Comparison of ENCODE assay signal across 2 cellular contexts in genomic region chr16:81473066-81473488, GRCh38.
TF ChIP-seq lines count a peak whose summit lies in the region.

No MANE protein-coding gene starts in this region.

TF ChIP-seq in PFSK-1, 5 proteins besides CTCF, POLR2A, EP300 and RAD21 (continued from another document):
- TF ChIP-seq POLR2AphosphoS5 (IDR thresholded peaks at IDR 0.05; ENCODE audit: low read depth, low read length) (no peak), TAF1 (IDR thresholded peaks at IDR 0.05; ENCODE audit: borderline replicate concordance, insufficient read depth, low read length) (no peak), FOXP2 (optimal IDR thresholded peaks at IDR 0.05; ENCODE audit: borderline replicate concordance, extremely low read depth, extremely low read length, insufficient read depth) (no peak)
- TF ChIP-seq, protein P1, sequence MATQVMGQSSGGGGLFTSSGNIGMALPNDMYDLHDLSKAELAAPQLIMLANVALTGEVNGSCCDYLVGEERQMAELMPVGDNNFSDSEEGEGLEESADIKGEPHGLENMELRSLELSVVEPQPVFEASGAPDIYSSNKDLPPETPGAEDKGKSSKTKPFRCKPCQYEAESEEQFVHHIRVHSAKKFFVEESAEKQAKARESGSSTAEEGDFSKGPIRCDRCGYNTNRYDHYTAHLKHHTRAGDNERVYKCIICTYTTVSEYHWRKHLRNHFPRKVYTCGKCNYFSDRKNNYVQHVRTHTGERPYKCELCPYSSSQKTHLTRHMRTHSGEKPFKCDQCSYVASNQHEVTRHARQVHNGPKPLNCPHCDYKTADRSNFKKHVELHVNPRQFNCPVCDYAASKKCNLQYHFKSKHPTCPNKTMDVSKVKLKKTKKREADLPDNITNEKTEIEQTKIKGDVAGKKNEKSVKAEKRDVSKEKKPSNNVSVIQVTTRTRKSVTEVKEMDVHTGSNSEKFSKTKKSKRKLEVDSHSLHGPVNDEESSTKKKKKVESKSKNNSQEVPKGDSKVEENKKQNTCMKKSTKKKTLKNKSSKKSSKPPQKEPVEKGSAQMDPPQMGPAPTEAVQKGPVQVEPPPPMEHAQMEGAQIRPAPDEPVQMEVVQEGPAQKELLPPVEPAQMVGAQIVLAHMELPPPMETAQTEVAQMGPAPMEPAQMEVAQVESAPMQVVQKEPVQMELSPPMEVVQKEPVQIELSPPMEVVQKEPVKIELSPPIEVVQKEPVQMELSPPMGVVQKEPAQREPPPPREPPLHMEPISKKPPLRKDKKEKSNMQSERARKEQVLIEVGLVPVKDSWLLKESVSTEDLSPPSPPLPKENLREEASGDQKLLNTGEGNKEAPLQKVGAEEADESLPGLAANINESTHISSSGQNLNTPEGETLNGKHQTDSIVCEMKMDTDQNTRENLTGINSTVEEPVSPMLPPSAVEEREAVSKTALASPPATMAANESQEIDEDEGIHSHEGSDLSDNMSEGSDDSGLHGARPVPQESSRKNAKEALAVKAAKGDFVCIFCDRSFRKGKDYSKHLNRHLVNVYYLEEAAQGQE (IDR thresholded peaks at IDR 0.05; ENCODE audit: insufficient read depth in 1 of 2, low read depth in 2 of 2, low read length in 2 of 2): no peak

TF ChIP-seq in H1, 55 proteins besides CTCF, POLR2A, EP300 and RAD21 (continued from another document):
- TF ChIP-seq NRF1 (IDR thresholded peaks at IDR 0.05; ENCODE audit: low read depth, low read length): no peak
